11 cellular contexts compared by ENCODE assay signal in genomic region chr2:74461187-74462053, GRCh38. TPM values are rescaled to one million over a fixed set of nuclear protein-coding genes. Genes with fewer than 3 reads are reported as not detected.
DNase-seq lines count a peak whose midpoint lies in the region; ATAC-seq, FAIRE-seq and TF ChIP-seq lines count a peak whose summit lies in the region.
"Had no signal": no experiment of that assay in that cellular context is flagged by ENCODE, and none has a peak within 500 bp of the region (broad histone marks: within the 10 kb centered on the region; RNA-seq: fewer than 3 reads in every experiment).

No MANE protein-coding gene starts in this region.

- H3K4me3 Mint-ChIP-seq in activated T-helper 17 cell treated with anti-CD3 and anti-CD28 coated beads, Interleukin-2, amount 50 U/mL, for 72 hours, result no peak overlapping the region

- no peak overlapping the region for H3K4me3 ChIP-seq in A549
- no peak overlapping the region for H3K4me3 ChIP-seq in bronchial epithelial cell (ENCODE audit: low read depth, low read length)

- POLR2A ChIA-PET in A549 (lab: Yijun Ruan, JAX), result interaction anchor here (0.9 kb wide), 1 partner anchor 11 kb away, joined by 4 read pairs; the partner anchor contains the start of gene MRPL53

- CTCF ChIA-PET in A549 (lab: Yijun Ruan, JAX), result interaction anchor here (0.7 to 2.7 kb wide), 10 partner anchors 8 to 127 kb away, joined by 3 to 8 read pairs (median 4); partner anchors contain the start of gene PCGF1

- in situ Hi-C loops in GM13976 (cut with MboI; ENCODE audit: low sequenced_read_pairs, unreplicated experiment), result no loop called here

- H3K36me3 Mint-ChIP-seq in activated T-helper 17 cell treated with anti-CD3 and anti-CD28 coated beads, Interleukin-2, amount 50 U/mL, for 72 hours (ENCODE audit: low read depth), result peaks cover 50% of the 10 kb centered on the region

- TF ChIP-seq RAD21 in A549 (conservative IDR thresholded peaks at IDR 0.05 in 1 of 2, IDR thresholded peaks at IDR 0.05 in 1 of 2), result peak in 1 of 2 experiments; percentile 33; a peak in 1 of 5 replicates

- H3K36me3 ChIP-seq in bronchial epithelial cell (ENCODE audit: control insufficient read depth, insufficient read depth, low read length), result peaks cover 10% of the 10 kb centered on the region

- no peaks in the 10 kb centered on the region for H3K27me3 ChIP-seq in bronchial epithelial cell (ENCODE audit: control insufficient read depth, insufficient read depth, low read length)

- TF ChIP-seq CTCF in A549 (IDR thresholded peaks at IDR 0.05) (peak; percentile 26; the same call in 2 of the 3 replicates), GM13976 (IDR thresholded peaks at IDR 0.05; ENCODE audit: borderline replicate concordance, control extremely low read depth, extremely low read depth, insufficient read depth, missing control alignments) (peak; percentile 14), bronchial epithelial cell (IDR thresholded peaks at IDR 0.05; ENCODE audit: insufficient read depth, low read length, severe bottlenecking) (peak; percentile 22)

- no peak overlapping the region for H3K4me2 ChIP-seq in A549

- FAIRE-seq in A549 (lab: Jason Lieb, UNC) (no peak), bronchial epithelial cell (lab: Jason Lieb, UNC) (no peak)
- FAIRE-seq: small intestine had no signal

- TF ChIP-seq EP300 in A549 (IDR thresholded peaks at IDR 0.05), result no peak

- 90% methylated on average over 18 of the region's 27 CpGs for WGBS in A549 (ENCODE audit: missing lambda C conversion rate)

- H3K9me3 Mint-ChIP-seq in activated T-helper 17 cell treated with anti-CD3 and anti-CD28 coated beads, Interleukin-2, amount 50 U/mL, for 72 hours, result no peaks in the 10 kb centered on the region

- no peak overlapping the region for H3K27ac ChIP-seq in A549

- H3K27ac Mint-ChIP-seq in activated T-helper 17 cell treated with anti-CD3 and anti-CD28 coated beads, Interleukin-2, amount 50 U/mL, for 72 hours, result no peak overlapping the region

- H3K9me3 ChIP-seq in A549, result no peaks in the 10 kb centered on the region

- H3K4me1 Mint-ChIP-seq in activated T-helper 17 cell treated with anti-CD3 and anti-CD28 coated beads, Interleukin-2, amount 50 U/mL, for 72 hours, result peaks cover 23% of the 10 kb centered on the region

- TF ChIP-seq POLR2A in A549 (IDR thresholded peaks at IDR 0.05; ENCODE audit: low read length), result no peak; the same call in 1 of the 2 replicates

- H3K27me3 Mint-ChIP-seq in activated T-helper 17 cell treated with anti-CD3 and anti-CD28 coated beads, Interleukin-2, amount 50 U/mL, for 72 hours, result no peaks in the 10 kb centered on the region

- peaks cover 25% of the 10 kb centered on the region for H3K4me1 ChIP-seq in A549

- DNase-seq in A549 (ENCODE audit: low read depth in 1 of 2, low spot score in 1 of 2), result peak in 1 of 2 experiments; percentile 47
- no peak for DNase-seq in GM13976 (ENCODE audit: low spot score)
- DNase-seq in bronchial epithelial cell (ENCODE audit: low read depth), result no peak
- DNase-seq in GF-D8 (lab: John Stamatoyannopoulos, UW), result no peak
- DNase-seq: activated CD8-positive, alpha-beta memory T cell treated with anti-CD3 and anti-CD28 coated beads, Interleukin-2, amount 50 U/mL, for 4 hours; COR-L47; small intestine; substantia nigra had no signal

- no peak for ATAC-seq in A549
- ATAC-seq in activated T-helper 17 cell treated with anti-CD3 and anti-CD28 coated beads, Interleukin-2, amount 50 U/mL, for 72 hours (replicated peaks), result no peak
- no peak for ATAC-seq in HG03025 (IDR thresholded peaks at IDR 0.05; ENCODE audit: low FRiP score, unreplicated experiment)
- ATAC-seq: left lobe of liver had no signal

TF ChIP-seq in A549, 52 proteins besides CTCF, POLR2A, EP300 and RAD21:
- TF ChIP-seq RARB (CRISPR knock-in tag; IDR thresholded peaks at IDR 0.05) (0 out of 2 replicates have a peak, but pooled peaks have one; percentile 22), PBX3 (IDR thresholded peaks at IDR 0.05) (0 out of 2 replicates have a peak, but pooled peaks have one; percentile 21), USF2 (IDR thresholded peaks at IDR 0.05) (no peak)
TF ChIP-seq in A549: peak in this region for 2.

RNA-seq across cellular contexts. Expression of gene WBP1, which starts 3.2 kb away (rescaled TPM):
- polyA plus RNA-seq in A549 (2011; rRNA removed) (62.6 and 86.3 TPM in 2 replicates), A549 (2017; fragmentation: RNase III; extraction: RNeasy Plus Mini Kit Qiagen cat#74134 plus additional on column Dnase treatment) (49.1 to 67.0 TPM (median 59.0 TPM) in 3 replicates)
- 121 and 139 TPM in 2 replicates for polyA plus RNA-seq in A549 (2012; cell fraction: cytosol; rRNA removed)
- polyA plus RNA-seq in A549 (2012; cell fraction: nucleus; rRNA removed), result 262 and 283 TPM in 2 replicates
- polyA minus RNA-seq in A549 (2011; rRNA and poly(A)+ RNA removed), result 51.6 and 62.6 TPM in 2 replicates
- 31.1 and 50.3 TPM in 2 replicates for total RNA-seq in bronchial epithelial cell
- total RNA-seq in activated T-helper 17 cell treated with anti-CD3 and anti-CD28 coated beads, Interleukin-2, amount 50 U/mL, for 72 hours, result 10 to 100 TPM; 34.1 to 48.5 TPM

RNA-seq across cellular contexts. Expression of gene MOGS, which starts 3.8 kb away (rescaled TPM):
- 35.3 and 42.0 TPM in 2 replicates for polyA plus RNA-seq in A549 (2011; rRNA removed)
- 32.8 and 40.3 TPM in 2 replicates for polyA plus RNA-seq in A549 (2012; cell fraction: cytosol; rRNA removed)
- 158 and 180 TPM in 2 replicates for polyA plus RNA-seq in A549 (2012; cell fraction: nucleus; rRNA removed)
- polyA plus RNA-seq in A549 (2017; fragmentation: RNase III; extraction: RNeasy Plus Mini Kit Qiagen cat#74134 plus additional on column Dnase treatment), result 30.6 to 34.5 TPM (median 34.1 TPM) in 3 replicates
- polyA minus RNA-seq in A549 (2011; rRNA and poly(A)+ RNA removed), result 58.8 and 60.8 TPM in 2 replicates
- total RNA-seq in bronchial epithelial cell, result 49.5 and 50.6 TPM in 2 replicates
- 10 to 100 TPM; 68.3 to 70.9 TPM for total RNA-seq in activated T-helper 17 cell treated with anti-CD3 and anti-CD28 coated beads, Interleukin-2, amount 50 U/mL, for 72 hours

RNA-seq across cellular contexts. Expression of gene INO80B, which starts 6.5 kb away (rescaled TPM):
- polyA plus RNA-seq in A549 (2011; rRNA removed), result 15.5 and 19.9 TPM in 2 replicates
- 22.8 and 24.3 TPM in 2 replicates for polyA plus RNA-seq in A549 (2012; cell fraction: cytosol; rRNA removed)
- polyA plus RNA-seq in A549 (2012; cell fraction: nucleus; rRNA removed), result 45.1 and 48.1 TPM in 2 replicates
- 66.8 to 74.6 TPM (median 74.3 TPM) in 3 replicates for polyA plus RNA-seq in A549 (2017; fragmentation: RNase III; extraction: RNeasy Plus Mini Kit Qiagen cat#74134 plus additional on column Dnase treatment)
- 11.4 and 15.8 TPM in 2 replicates for polyA minus RNA-seq in A549 (2011; rRNA and poly(A)+ RNA removed)
- total RNA-seq in bronchial epithelial cell, result 13.7 and 26.6 TPM in 2 replicates
- total RNA-seq in activated T-helper 17 cell treated with anti-CD3 and anti-CD28 coated beads, Interleukin-2, amount 50 U/mL, for 72 hours, result 10 to 100 TPM; 27.8 to 37.9 TPM

RNA-seq across cellular contexts. Expression of gene MRPL53, which starts 11.1 kb away (rescaled TPM):
- polyA plus RNA-seq in A549 (2011; rRNA removed) (49.9 and 68.8 TPM in 2 replicates), A549 (2017; fragmentation: RNase III; extraction: RNeasy Plus Mini Kit Qiagen cat#74134 plus additional on column Dnase treatment) (216 to 229 TPM (median 221 TPM) in 3 replicates)
- polyA plus RNA-seq in A549 (2012; cell fraction: cytosol; rRNA removed), result 202 and 245 TPM in 2 replicates
- polyA plus RNA-seq in A549 (2012; cell fraction: nucleus; rRNA removed), result 132 and 174 TPM in 2 replicates
- 24.6 and 34.7 TPM in 2 replicates for polyA minus RNA-seq in A549 (2011; rRNA and poly(A)+ RNA removed)
- total RNA-seq in bronchial epithelial cell, result 45.6 and 57.9 TPM in 2 replicates
- total RNA-seq in activated T-helper 17 cell treated with anti-CD3 and anti-CD28 coated beads, Interleukin-2, amount 50 U/mL, for 72 hours, result 10 to 100 TPM; 83.8 to 91.2 TPM

RNA-seq across cellular contexts. Expression of gene RTKN, which starts 19.7 kb away (rescaled TPM):
- polyA plus RNA-seq in A549 (2011; rRNA removed) (15.1 and 15.9 TPM in 2 replicates), A549 (2017; fragmentation: RNase III; extraction: RNeasy Plus Mini Kit Qiagen cat#74134 plus additional on column Dnase treatment) (15.6 to 21.2 TPM (median 20.1 TPM) in 3 replicates)
- 19.6 and 25.6 TPM in 2 replicates for polyA plus RNA-seq in A549 (2012; cell fraction: cytosol; rRNA removed)
- 55.8 and 59.5 TPM in 2 replicates for polyA plus RNA-seq in A549 (2012; cell fraction: nucleus; rRNA removed)
- polyA minus RNA-seq in A549 (2011; rRNA and poly(A)+ RNA removed), result 18.9 and 19.5 TPM in 2 replicates
- 22.1 and 24.1 TPM in 2 replicates for total RNA-seq in bronchial epithelial cell
- 1 to 10 TPM; 1.2 to 3.1 TPM for total RNA-seq in activated T-helper 17 cell treated with anti-CD3 and anti-CD28 coated beads, Interleukin-2, amount 50 U/mL, for 72 hours
